1 cellular context compared by ENCODE assay signal in genomic region chr5:124103671-124104070, GRCh38.
TF ChIP-seq lines count a peak whose summit lies in the region.

No MANE protein-coding gene starts in this region.

TF ChIP-seq in SK-N-SH, 30 proteins besides CTCF, POLR2A, EP300 and RAD21 (continued from another document):
- no peak for TF ChIP-seq REST (IDR thresholded peaks at IDR 0.05; ENCODE audit: low read depth, low read length)
- no peak for TF ChIP-seq MEF2A (IDR thresholded peaks at IDR 0.05; ENCODE audit: borderline replicate concordance, low read depth)
- no peak for TF ChIP-seq PBX3 (IDR thresholded peaks at IDR 0.05)
- TF ChIP-seq TEAD4 (IDR thresholded peaks at IDR 0.05; ENCODE audit: borderline replicate concordance, insufficient read depth): no peak
- no peak for TF ChIP-seq RXRA (IDR thresholded peaks at IDR 0.05; ENCODE audit: borderline replicate concordance, low read depth)
- no peak for TF ChIP-seq USF1 (IDR thresholded peaks at IDR 0.05; ENCODE audit: borderline replicate concordance, low read depth)
- TF ChIP-seq JUND (IDR thresholded peaks at IDR 0.05): no peak
- TF ChIP-seq IRF3 (IDR thresholded peaks at IDR 0.05; ENCODE audit: low read depth, low read length): no peak
- no peak for TF ChIP-seq NRF1 (IDR thresholded peaks at IDR 0.05; ENCODE audit: low read depth, low read length)
- no peak for TF ChIP-seq NFIC (IDR thresholded peaks at IDR 0.05; ENCODE audit: borderline replicate concordance)
- no peak for TF ChIP-seq MAX (IDR thresholded peaks at IDR 0.05; ENCODE audit: low read depth)
